In the genomic region with DNA sequence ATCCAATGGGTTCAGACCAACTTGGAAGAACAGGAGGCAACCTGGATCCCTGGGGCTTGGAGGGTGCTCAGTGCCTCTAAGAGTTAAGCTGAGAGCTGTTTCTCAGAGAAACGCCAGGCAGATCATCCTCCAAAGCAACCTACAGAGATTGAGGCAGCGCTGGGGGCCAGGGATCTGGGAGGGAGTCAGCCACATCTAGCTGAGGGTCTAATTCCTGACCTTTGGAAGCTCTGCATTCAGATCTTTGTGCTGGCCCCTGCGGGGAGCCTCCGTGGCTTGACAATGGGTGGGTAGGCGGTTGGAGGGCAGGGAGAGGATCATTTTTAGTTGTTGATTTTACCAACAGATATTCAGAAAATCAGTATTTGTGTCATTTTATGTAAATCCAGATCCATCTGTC, we compare ENCODE assay signal across 3 cellular contexts.
"Had no signal": no experiment of that assay in that cellular context is flagged by ENCODE, and none has a peak within 500 bp of the region (broad histone marks: within the 10 kb centered on the region; RNA-seq: fewer than 3 reads in every experiment).

No MANE protein-coding gene starts in this region.

- ATAC-seq: GM12878 had no signal

- DNase-seq: GDM1, GF-D8 had no signal

- H3K4me3 ChIP-seq: GM12878 had no signal
